ENCODE assay signal across 8 cellular contexts in genomic region chr14:92589213-92589852, GRCh38.
DNase-seq lines count a peak whose midpoint lies in the region; ATAC-seq and TF ChIP-seq lines count a peak whose summit lies in the region.

No MANE protein-coding gene starts in this region.

- H3K36me3 ChIP-seq in right atrium auricular region (no peaks in the 10 kb centered on the region), upper lobe of right lung (peaks cover 5% of the 10 kb centered on the region)

- ATAC-seq in left ventricle myocardium superior (peak; percentile 43), upper lobe of right lung (no peak)

- H3K9me3 ChIP-seq in right atrium auricular region (no peaks in the 10 kb centered on the region), upper lobe of right lung (no peaks in the 10 kb centered on the region)

- H3K4me3 ChIP-seq in right atrium auricular region (no peak overlapping the region), upper lobe of right lung (no peak overlapping the region)

- intact Hi-C loops in left ventricle myocardium superior (cut with micrococcal nuclease): no loop called here
- intact Hi-C loops in upper lobe of right lung (cut with DNase I): no loop called here

- peak in 1 of 2 donors; percentile 32 for TF ChIP-seq CTCF in right atrium auricular region (IDR thresholded peaks at IDR 0.05)
- peak; percentile 32 for TF ChIP-seq CTCF in upper lobe of right lung (IDR thresholded peaks at IDR 0.05)
- TF ChIP-seq CTCF in RWPE1 (conservative IDR thresholded peaks at IDR 0.05; ENCODE audit: low read depth): no peak

- CTCF ChIA-PET in RWPE1 (lab: Yijun Ruan, JAX): interaction anchor here (0.6 kb wide), 1 partner anchor 195 kb away, joined by 3 read pairs; no protein-coding TSS in a partner anchor

- H3K27me3 ChIP-seq in right atrium auricular region: no peaks in the 10 kb centered on the region
- no peaks in the 10 kb centered on the region for H3K27me3 ChIP-seq in upper lobe of right lung

- H3K27ac ChIP-seq in right atrium auricular region (no peak overlapping the region), upper lobe of right lung (no peak overlapping the region), RWPE1 (no peak overlapping the region)

- DNase-seq in left ventricle myocardium superior (no peak), right atrium auricular region (ENCODE audit: low spot score) (no peak), RPMI7951 (ENCODE audit: low read depth) (peak; percentile 24), germinal center (ENCODE audit: low spot score) (peak; percentile 24), upper lobe of right lung (no peak), RWPE1 (ENCODE audit: low spot score) (no peak)
- DNase-seq in activated CD4-positive, alpha-beta T cell treated with anti-CD3 and anti-CD28 coated beads, Interleukin-2, amount 50 U/mL, for 4 hours: no peak
- no peak for DNase-seq in effector CD4-positive, alpha-beta T cell

- peaks cover 0 to 25% of the 10 kb centered on the region in 2 donors for H3K4me1 ChIP-seq in right atrium auricular region
- peaks cover 30% of the 10 kb centered on the region for H3K4me1 ChIP-seq in upper lobe of right lung

- POLR2A ChIA-PET in RWPE1 (lab: Yijun Ruan, JAX; ENCODE audit: low non-redundant PET): no interaction called here

Comparison
In these comparisons a context has a peak if more than half of its experiments do, and no peak if none do; other contexts are left out.
1. DNase-seq: peak in RPMI7951 (single experiment) and germinal center (single experiment); none in left ventricle myocardium superior (single experiment), right atrium auricular region (single experiment), upper lobe of right lung (single experiment), activated CD4-positive, alpha-beta T cell treated with anti-CD3 and anti-CD28 coated beads, Interleukin-2, amount 50 U/mL, for 4 hours (0 of 2), effector CD4-positive, alpha-beta T cell (single experiment) and RWPE1 (single experiment).